Comparison of ENCODE assay signal across 14 cellular contexts in genomic region chr1:51472349-51472748, GRCh38. TPM values are rescaled to one million over a fixed set of nuclear protein-coding genes. Genes with fewer than 3 reads are reported as not detected.
DNase-seq lines count a peak whose midpoint lies in the region; ATAC-seq, FAIRE-seq and TF ChIP-seq lines count a peak whose summit lies in the region.
"Had no signal": no experiment of that assay in that cellular context is flagged by ENCODE, and none has a peak within 500 bp of the region (broad histone marks: within the 10 kb centered on the region; RNA-seq: fewer than 3 reads in every experiment).

No MANE protein-coding gene starts in this region.

- H3K4me3 Mint-ChIP-seq in astrocyte (ENCODE audit: unreplicated experiment) (no peak overlapping the region), MCF 10A (ENCODE audit: unreplicated experiment) (no peak overlapping the region)
- H3K4me3 Mint-ChIP-seq: T-helper 2 cell treated with Interferon-gamma antibody and Interleukin-4, amounts not matched to agents 5 μg/mL and 100 μg/mL, for 36 hours had no signal

- no peak for FAIRE-seq in astrocyte (lab: Jason Lieb, UNC)
- FAIRE-seq: A204.1, HTR-8/SVneo had no signal

- no peaks in the 10 kb centered on the region for H4K20me1 ChIP-seq in astrocyte (ENCODE audit: insufficient read depth, low read length)

- peaks cover 1% of the 10 kb centered on the region for H3K4me1 Mint-ChIP-seq in astrocyte (ENCODE audit: low read depth, unreplicated experiment)
- H3K4me1 Mint-ChIP-seq in MCF 10A (ENCODE audit: insufficient read depth, unreplicated experiment), result no peaks in the 10 kb centered on the region

- TF ChIP-seq CTCF in astrocyte (IDR thresholded peaks at IDR 0.05; ENCODE audit: insufficient read depth, low read depth, low read length) (no peak), left ventricle myocardium inferior (IDR thresholded peaks at IDR 0.05; ENCODE audit: borderline replicate concordance) (no peak), upper lobe of right lung (IDR thresholded peaks at IDR 0.05) (no peak), MCF 10A (IDR thresholded peaks at IDR 0.05; ENCODE audit: unreplicated experiment) (no peak)

- POLR2A ChIA-PET in MCF 10A (lab: Yijun Ruan, JAX), result no interaction called here

- peak; percentile 66 for ATAC-seq in upper lobe of right lung
- no peak for ATAC-seq in GM21526 (IDR thresholded peaks at IDR 0.05; ENCODE audit: low FRiP score, unreplicated experiment)
- ATAC-seq in GM21737 (IDR thresholded peaks at IDR 0.05; ENCODE audit: unreplicated experiment), result no peak

- no peak overlapping the region for H3K9ac ChIP-seq in astrocyte (ENCODE audit: low read length)

- no peak overlapping the region for H3K4me2 ChIP-seq in astrocyte (ENCODE audit: low read length)

- H3K27ac ChIP-seq in astrocyte (ENCODE audit: low read depth, low read length) (no peak overlapping the region), left ventricle myocardium inferior (replicated peaks) (peak overlapping the region; percentile 54), upper lobe of right lung (peak overlapping the region; percentile 43)

- no TSS peak for BruUV-seq in MCF 10A (replicated peaks; lab: Mats Ljungman, UMichigan)

- no peak overlapping the region for H2AFZ ChIP-seq in astrocyte (ENCODE audit: low read depth, low read length)

- peak; percentile 3 for DNase-seq in NOMO-1 treated with DMSO at 0.1 percent for 48 hours (lab: John Stamatoyannopoulos, UW; ENCODE audit: unreplicated experiment)
- DNase-seq in NOMO-1 (lab: John Stamatoyannopoulos, UW; ENCODE audit: unreplicated experiment in 2 of 2), result no peak
- peak; percentile 38 for DNase-seq in astrocyte (ENCODE audit: low read depth)
- no peak for DNase-seq in left ventricle myocardium inferior
- no peak for DNase-seq in upper lobe of right lung
- no peak for DNase-seq in MCF 10A (ENCODE audit: unreplicated experiment)
- DNase-seq: NCI-H1105, NCI-H510A had no signal

- no peaks in the 10 kb centered on the region for H3K9me3 ChIP-seq in astrocyte (ENCODE audit: insufficient read depth, low read depth, low read length)
- H3K9me3 ChIP-seq in left ventricle myocardium inferior (replicated peaks), result no peaks in the 10 kb centered on the region
- H3K9me3 ChIP-seq in upper lobe of right lung, result no peaks in the 10 kb centered on the region
- H3K9me3 ChIP-seq: thoracic aorta had no signal

- peaks cover 11% of the 10 kb centered on the region for H3K36me3 Mint-ChIP-seq in astrocyte (ENCODE audit: low read depth, unreplicated experiment)
- peaks cover 32% of the 10 kb centered on the region for H3K36me3 Mint-ChIP-seq in MCF 10A (ENCODE audit: insufficient read depth, unreplicated experiment)

- H3K27ac Mint-ChIP-seq in astrocyte (ENCODE audit: unreplicated experiment) (no peak overlapping the region), MCF 10A (ENCODE audit: low read depth, unreplicated experiment) (no peak overlapping the region)
- H3K27ac Mint-ChIP-seq: T-helper 2 cell treated with Interferon-gamma antibody and Interleukin-4, amounts not matched to agents 5 μg/mL and 100 μg/mL, for 36 hours had no signal

- H3K4me1 ChIP-seq in astrocyte (ENCODE audit: insufficient read depth, low read length) (no peaks in the 10 kb centered on the region), left ventricle myocardium inferior (peaks cover 41% of the 10 kb centered on the region), upper lobe of right lung (peaks cover 28% of the 10 kb centered on the region)

- no peaks in the 10 kb centered on the region for H3K79me2 ChIP-seq in astrocyte (ENCODE audit: insufficient read depth, low read length)

- CTCF ChIA-PET in MCF 10A (lab: Yijun Ruan, JAX), result no interaction called here

- H3K27me3 Mint-ChIP-seq in astrocyte (ENCODE audit: low read depth, unreplicated experiment) (no peaks in the 10 kb centered on the region), MCF 10A (ENCODE audit: insufficient read depth, unreplicated experiment) (no peaks in the 10 kb centered on the region)

- H3K27me3 ChIP-seq in astrocyte (ENCODE audit: insufficient read depth, low read length) (no peaks in the 10 kb centered on the region), left ventricle myocardium inferior (ENCODE audit: low read depth) (no peaks in the 10 kb centered on the region), upper lobe of right lung (no peaks in the 10 kb centered on the region)

- intact Hi-C loops in left ventricle myocardium inferior (cut with micrococcal nuclease) (no loop called here), upper lobe of right lung (cut with DNase I) (no loop called here), MCF 10A (cut with micrococcal nuclease) (no loop called here)

- no peak overlapping the region for H3K4me3 ChIP-seq in astrocyte (ENCODE audit: insufficient read depth, low read depth, low read length)
- no peak overlapping the region for H3K4me3 ChIP-seq in left ventricle myocardium inferior
- H3K4me3 ChIP-seq in upper lobe of right lung, result no peak overlapping the region

- H3K9me3 Mint-ChIP-seq in astrocyte (ENCODE audit: unreplicated experiment) (no peaks in the 10 kb centered on the region), MCF 10A (ENCODE audit: unreplicated experiment) (peaks cover 3% of the 10 kb centered on the region)

- H3K36me3 ChIP-seq in astrocyte (ENCODE audit: insufficient read depth, low read length) (peaks cover 13% of the 10 kb centered on the region), left ventricle myocardium inferior (peaks cover 25% of the 10 kb centered on the region), upper lobe of right lung (peaks cover 28% of the 10 kb centered on the region)
- H3K36me3 ChIP-seq: thoracic aorta had no signal

RNA-seq across cellular contexts. Expression of gene EPS15, which starts 46.7 kb away (rescaled TPM):
- total RNA-seq in astrocyte, result 66.6 and 70.6 TPM in 2 replicates
- 64.5 TPM for total RNA-seq in left ventricle myocardium inferior
- total RNA-seq in upper lobe of right lung, result 88.5 TPM
- 48.2 and 48.7 TPM in 2 replicates for total RNA-seq in MCF 10A (2022)

Comparison
In these comparisons a context has a peak if more than half of its experiments do, and no peak if none do; other contexts are left out.
1. DNase-seq: peak in NOMO-1 treated with DMSO at 0.1 percent for 48 hours (single experiment) and astrocyte (single experiment); none in NOMO-1 (0 of 2), left ventricle myocardium inferior (single experiment), upper lobe of right lung (single experiment) and MCF 10A (single experiment).